1 cellular context compared by ENCODE assay signal in genomic region chrX:135982860-135983259, GRCh38.
TF ChIP-seq lines count a peak whose summit lies in the region.

No MANE protein-coding gene starts in this region.

TF ChIP-seq in HEK293, 187 proteins besides CTCF, POLR2A, EP300 and RAD21 (continued from another document):
- TF ChIP-seq, protein P1, sequence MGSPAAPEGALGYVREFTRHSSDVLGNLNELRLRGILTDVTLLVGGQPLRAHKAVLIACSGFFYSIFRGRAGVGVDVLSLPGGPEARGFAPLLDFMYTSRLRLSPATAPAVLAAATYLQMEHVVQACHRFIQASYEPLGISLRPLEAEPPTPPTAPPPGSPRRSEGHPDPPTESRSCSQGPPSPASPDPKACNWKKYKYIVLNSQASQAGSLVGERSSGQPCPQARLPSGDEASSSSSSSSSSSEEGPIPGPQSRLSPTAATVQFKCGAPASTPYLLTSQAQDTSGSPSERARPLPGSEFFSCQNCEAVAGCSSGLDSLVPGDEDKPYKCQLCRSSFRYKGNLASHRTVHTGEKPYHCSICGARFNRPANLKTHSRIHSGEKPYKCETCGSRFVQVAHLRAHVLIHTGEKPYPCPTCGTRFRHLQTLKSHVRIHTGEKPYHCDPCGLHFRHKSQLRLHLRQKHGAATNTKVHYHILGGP (tag by site-specific recombination; IDR thresholded peaks at IDR 0.05), result no peak
- TF ChIP-seq ZNF501 (tag by site-specific recombination; IDR thresholded peaks at IDR 0.05), result no peak
- TF ChIP-seq ZNF133 (tag by site-specific recombination; IDR thresholded peaks at IDR 0.05), result no peak
- no peak for TF ChIP-seq ZNF473 (tag by site-specific recombination; IDR thresholded peaks at IDR 0.05)
- no peak for TF ChIP-seq TRIM28 (IDR thresholded peaks at IDR 0.05; ENCODE audit: borderline replicate concordance, low read length)
- no peak for TF ChIP-seq ZNF132 (tag by site-specific recombination; IDR thresholded peaks at IDR 0.05; ENCODE audit: borderline replicate concordance)
- 0 out of 2 replicates have a peak, but pooled peaks have one; percentile 4 for TF ChIP-seq EGR2 (tag by site-specific recombination; IDR thresholded peaks at IDR 0.05; ENCODE audit: low read depth)
- no peak for TF ChIP-seq ZNF10 (tag by site-specific recombination; IDR thresholded peaks at IDR 0.05)
